In genomic region chr5:77490945-77491344, GRCh38 we compare ENCODE assay signal across 8 cellular contexts. TPM values are rescaled to one million over a fixed set of nuclear protein-coding genes. Genes with fewer than 3 reads are reported as not detected.
DNase-seq lines count a peak whose midpoint lies in the region; FAIRE-seq and TF ChIP-seq lines count a peak whose summit lies in the region.
"Not testable (repeated sequence)": the region's sequence is repeated elsewhere in the genome, so short reads cannot be mapped to it uniquely, and the experiment has no call there.

No MANE protein-coding gene starts in this region.

- not testable (repeated sequence) for H3K79me1 ChIP-seq in H1 (ENCODE audit: low read depth, low read length)

- not testable (repeated sequence) for TF ChIP-seq EP300 in H1 (IDR thresholded peaks at IDR 0.05; ENCODE audit: borderline replicate concordance in 1 of 2, low read depth in 2 of 2, low read length in 2 of 2); neural cell (conservative IDR thresholded peaks at IDR 0.05; ENCODE audit: poor library complexity, severe bottlenecking)

- not testable (repeated sequence) for FAIRE-seq in H1 (lab: Jason Lieb, UNC)

- DNase-seq in CD4-positive, alpha-beta memory T cell, result peak in 2 of 5 donors; percentile 1 to 2
- DNase-seq in SJSA1 (ENCODE audit: low read depth in 1 of 2, low spot score in 2 of 2), result peak; percentile 37 to 48
- peak; percentile 23 for DNase-seq in activated T-helper 2 cell treated with anti-CD3 and anti-CD28 coated beads, Interferon-gamma antibody, Interleukin-2, Interleukin-4, amounts not matched to agents 10 μg/mL and 5 μg/mL and 100 μg/mL, durations not matched to agents 14 hours and 24 hours and 36 hours (ENCODE audit: low spot score)
- peak in 1 of 2 experiments; percentile 51 for DNase-seq in H1 (ENCODE audit: low read depth in 1 of 2, low spot score in 2 of 2)

- intact Hi-C loops in CD4-positive, alpha-beta memory T cell (cut with micrococcal nuclease), result loop anchor here (2.0 to 5.0 kb wide), 3 partner anchors 286 to 871 kb away; partner anchors contain the start of genes SCAMP1, TBCA and ZBED3
- intact Hi-C loops in activated T-helper 2 cell treated with anti-CD3 and anti-CD28 coated beads, Interferon-gamma antibody, Interleukin-2, Interleukin-4, amounts not matched to agents 10 μg/mL and 5 μg/mL and 100 μg/mL, durations not matched to agents 14 hours and 24 hours and 36 hours (cut with micrococcal nuclease), result loop anchor here (2.0 to 10.0 kb wide), 3 partner anchors 110 to 626 kb away; partner anchors contain the start of gene TBCA

- peak overlapping the region in 1 of 2 donors; percentile 91 for H3K4me3 ChIP-seq in CD4-positive, alpha-beta memory T cell (ENCODE audit: low read length in 2 of 2)
- peak overlapping the region; percentile 88 for H3K4me3 ChIP-seq in HUES48 (ENCODE audit: low read depth, low read length)
- peak overlapping the region; percentile 78 for H3K4me3 ChIP-seq in SJSA1
- H3K4me3 ChIP-seq in H1 (ENCODE audit: extremely low read depth in 1 of 4, insufficient read depth in 2 of 4, low read depth in 3 of 4, low read length in 4 of 4), result peak overlapping the region; percentile 63 to 86 (median 80)
- H3K4me3 ChIP-seq in iPS-18a (ENCODE audit: low read length), result peak overlapping the region; percentile 70
- H3K4me3 ChIP-seq in neural cell (ENCODE audit: low read length), result peak overlapping the region; percentile 89
- H3K4me3 ChIP-seq in subcutaneous abdominal adipose tissue (ENCODE audit: low read depth in 1 of 5, low read length in 5 of 5), result peak overlapping the region; percentile 77 to 93 (median 91)

- H3K27ac Mint-ChIP-seq in CD4-positive, alpha-beta memory T cell, result peak overlapping the region; percentile 52 to 90 (median 77)
- H3K27ac Mint-ChIP-seq in activated T-helper 2 cell treated with anti-CD3 and anti-CD28 coated beads, Interferon-gamma antibody, Interleukin-2, Interleukin-4, amounts not matched to agents 10 μg/mL and 5 μg/mL and 100 μg/mL, durations not matched to agents 14 hours and 24 hours and 36 hours, result peak overlapping the region; percentile 91

- H2BK5ac ChIP-seq in H1 (ENCODE audit: low read depth, low read length), result not testable (repeated sequence)

- H2BK12ac ChIP-seq in H1 (ENCODE audit: low read depth, low read length), result not testable (repeated sequence)

- CTCF ChIA-PET in CD4-positive, alpha-beta memory T cell (lab: Charles Lee; ENCODE audit: partially characterized antibody), result interaction anchor here (2.1 to 2.9 kb wide), 5 partner anchors 8 to 623 kb away, joined by 7 to 46 read pairs (median 18); no protein-coding TSS in a partner anchor
- CTCF ChIA-PET in H1 (lab: Charles Lee; ENCODE audit: partially characterized antibody), result interaction anchor here (1.0 to 1.5 kb wide), 2 partner anchors 64 to 361 kb away, joined by 3 to 4 read pairs; no protein-coding TSS in a partner anchor

- H3K4me1 ChIP-seq in CD4-positive, alpha-beta memory T cell (ENCODE audit: insufficient read depth, low read length); HUES48 (ENCODE audit: control insufficient read depth, insufficient read depth, low read length); SJSA1 (replicated peaks); H1 (replicated peaks in 1 of 4; ENCODE audit: control insufficient read depth in 3 of 4, insufficient read depth in 4 of 4, low read length in 3 of 4); iPS-18a (ENCODE audit: control insufficient read depth, low read depth, low read length): not testable (repeated sequence)
- H3K4me1 ChIP-seq in subcutaneous abdominal adipose tissue (ENCODE audit: control insufficient read depth in 5 of 5, insufficient read depth in 5 of 5, low read length in 5 of 5), result peaks cover 0 to 18% (median 17%) of the 10 kb centered on the region in 5 donors

- not testable (repeated sequence) for H2BK120ac ChIP-seq in H1 (replicated peaks; ENCODE audit: low read depth, low read length)

- peak overlapping the region; percentile 35 to 66 for H3K4me2 ChIP-seq in H1 (ENCODE audit: insufficient read depth in 1 of 2, low read depth in 2 of 2, low read length in 2 of 2)
- H3K4me2 ChIP-seq in neural cell (ENCODE audit: low read length), result peak overlapping the region; percentile 5

- H3K56ac ChIP-seq in H1 (replicated peaks; ENCODE audit: insufficient read length, low read depth, low read length), result not testable (repeated sequence)

- not testable (repeated sequence) for H2BK20ac ChIP-seq in H1 (ENCODE audit: low read length)

- H3K23ac ChIP-seq in H1 (ENCODE audit: insufficient read length), result not testable (repeated sequence)

- not testable (repeated sequence) for H3K9ac ChIP-seq in HUES48 (ENCODE audit: low read depth, low read length); H1 (replicated peaks in 1 of 4; ENCODE audit: extremely low read depth in 1 of 4, low read depth in 3 of 4, low read length in 3 of 4); neural cell (ENCODE audit: low read length)
- H3K9ac ChIP-seq in iPS-18a (ENCODE audit: low read length) (peak overlapping the region; percentile 75), subcutaneous abdominal adipose tissue (ENCODE audit: low read length in 5 of 5) (peak overlapping the region in 4 of 5 donors; percentile 76 to 97 (median 94))

- not testable (repeated sequence) for H2AFZ ChIP-seq in H1 (ENCODE audit: low read length); neural cell (ENCODE audit: low read depth, low read length)

- not testable (repeated sequence) for H3K23me2 ChIP-seq in H1 (ENCODE audit: low read depth, low read length)

- H4K20me1 ChIP-seq in H1 (replicated peaks in 1 of 2; ENCODE audit: control insufficient read depth in 1 of 2, insufficient read depth in 2 of 2, low read length in 2 of 2); neural cell (ENCODE audit: insufficient read depth): not testable (repeated sequence)

- POLR2A ChIA-PET in CD4-positive, alpha-beta memory T cell (lab: Charles Lee; ENCODE audit: partially characterized antibody), result interaction anchor here (1.9 to 2.0 kb wide), 2 partner anchors 346 to 804 kb away, joined by 8 to 10 read pairs; partner anchors contain the start of gene AP3B1
- POLR2A ChIA-PET in H1 (lab: Charles Lee; ENCODE audit: partially characterized antibody), result interaction anchor here (1.0 to 2.1 kb wide), 3 partner anchors 9 to 59 kb away, joined by 3 to 10 read pairs (median 4); no protein-coding TSS in a partner anchor

- not testable (repeated sequence) for H3K18ac ChIP-seq in H1 (ENCODE audit: extremely low read depth, low read length)

- H3K4me1 Mint-ChIP-seq in CD4-positive, alpha-beta memory T cell, result peaks cover 9 to 14% (median 10%) of the 10 kb centered on the region in 4 donors
- peaks cover 35% of the 10 kb centered on the region for H3K4me1 Mint-ChIP-seq in activated T-helper 2 cell treated with anti-CD3 and anti-CD28 coated beads, Interferon-gamma antibody, Interleukin-2, Interleukin-4, amounts not matched to agents 10 μg/mL and 5 μg/mL and 100 μg/mL, durations not matched to agents 14 hours and 24 hours and 36 hours (ENCODE audit: low read depth)

- 22% methylated on average over 8 of the region's 8 CpGs; no CpG with 5 or more reads in 1 of the 2 experiments for WGBS in H1 (ENCODE audit: extremely low coverage in 1 of 2, insufficient coverage in 1 of 2, insufficient read length in 1 of 2, insufficient replicate concordance in 2 of 2, low coverage in 1 of 2, low lambda C conversion rate in 2 of 2, missing lambda C conversion rate in 1 of 2), 2 experiments

- H4K8ac ChIP-seq in H1 (ENCODE audit: extremely low read depth, insufficient read depth, low read length), result not testable (repeated sequence)

- H4K91ac ChIP-seq in H1 (replicated peaks; ENCODE audit: insufficient read length, low read length), result not testable (repeated sequence)

- H3K4ac ChIP-seq in H1 (replicated peaks; ENCODE audit: insufficient read length, low read depth, low read length), result not testable (repeated sequence)

- H2BK15ac ChIP-seq in H1 (ENCODE audit: low read length), result not testable (repeated sequence)

- not testable (repeated sequence) for TF ChIP-seq RAD21 in H1 (IDR thresholded peaks at IDR 0.05 in 1 of 2, conservative IDR thresholded peaks at IDR 0.05 in 1 of 2; ENCODE audit: low read depth in 2 of 2, low read length in 2 of 2); neural cell (conservative IDR thresholded peaks at IDR 0.05)

- not testable (repeated sequence) for TF ChIP-seq CTCF in H1 (IDR thresholded peaks at IDR 0.05; ENCODE audit: control extremely low read depth in 1 of 3, insufficient read depth in 1 of 3, low read depth in 1 of 3, low read length in 3 of 3); neural cell (IDR thresholded peaks at IDR 0.05; ENCODE audit: poor library complexity, severe bottlenecking)

- H2AK5ac ChIP-seq in H1 (ENCODE audit: low read depth, low read length), result not testable (repeated sequence)

- H3K9me3 ChIP-seq in CD4-positive, alpha-beta memory T cell (ENCODE audit: control insufficient read depth in 1 of 2, low read length in 2 of 2); HUES48 (ENCODE audit: control insufficient read depth, insufficient read depth, low read length); SJSA1 (replicated peaks); H1 (ENCODE audit: insufficient read depth in 2 of 2, low read depth in 1 of 2, low read length in 1 of 2); iPS-18a (ENCODE audit: control insufficient read depth, low read depth, low read length); neural cell (ENCODE audit: low read length); subcutaneous abdominal adipose tissue (ENCODE audit: control insufficient read depth in 5 of 5, low read length in 5 of 5): not testable (repeated sequence)

- not testable (repeated sequence) for H3F3A ChIP-seq in neural cell (ENCODE audit: insufficient read depth, low read length, poor library complexity, severe bottlenecking)

- not testable (repeated sequence) for H3K27me3 Mint-ChIP-seq in CD4-positive, alpha-beta memory T cell
- peaks cover 10% of the 10 kb centered on the region for H3K27me3 Mint-ChIP-seq in activated T-helper 2 cell treated with anti-CD3 and anti-CD28 coated beads, Interferon-gamma antibody, Interleukin-2, Interleukin-4, amounts not matched to agents 10 μg/mL and 5 μg/mL and 100 μg/mL, durations not matched to agents 14 hours and 24 hours and 36 hours (ENCODE audit: low read depth)

- TF ChIP-seq POLR2A in H1 (IDR thresholded peaks at IDR 0.05; ENCODE audit: control extremely low read depth in 1 of 2, low read depth in 2 of 2, low read length in 2 of 2), result not testable (repeated sequence)

- not testable (repeated sequence) for H3K9me3 Mint-ChIP-seq in CD4-positive, alpha-beta memory T cell; activated T-helper 2 cell treated with anti-CD3 and anti-CD28 coated beads, Interferon-gamma antibody, Interleukin-2, Interleukin-4, amounts not matched to agents 10 μg/mL and 5 μg/mL and 100 μg/mL, durations not matched to agents 14 hours and 24 hours and 36 hours

- not testable (repeated sequence) for H3K36me3 ChIP-seq in CD4-positive, alpha-beta memory T cell (ENCODE audit: insufficient read depth, low read length); HUES48 (ENCODE audit: control insufficient read depth, insufficient read depth, low read length); H1 (ENCODE audit: control insufficient read depth in 2 of 4, insufficient read depth in 4 of 4, low read length in 3 of 4); iPS-18a (ENCODE audit: control insufficient read depth, low read depth, low read length); neural cell (ENCODE audit: insufficient read depth, low read length)
- H3K36me3 ChIP-seq in SJSA1, result peaks cover 31% of the 10 kb centered on the region
- H3K36me3 ChIP-seq in subcutaneous abdominal adipose tissue (ENCODE audit: control insufficient read depth in 5 of 5, insufficient read depth in 5 of 5, low read length in 5 of 5), result peaks cover 0 to 12% (median 5%) of the 10 kb centered on the region in 5 donors

- H3K9me2 ChIP-seq in neural cell (ENCODE audit: insufficient read depth, low read length), result not testable (repeated sequence)

- H3K27ac ChIP-seq in CD4-positive, alpha-beta memory T cell (ENCODE audit: low read depth, low read length); HUES48 (ENCODE audit: low read depth, low read length); H1 (ENCODE audit: low read depth, low read length); iPS-18a (ENCODE audit: low read length); neural cell (ENCODE audit: low read length): not testable (repeated sequence)
- H3K27ac ChIP-seq in SJSA1, result peak overlapping the region; percentile 86
- H3K27ac ChIP-seq in subcutaneous abdominal adipose tissue (ENCODE audit: low read depth, low read length), result peak overlapping the region; percentile 95

- H3K79me2 ChIP-seq in H1 (ENCODE audit: control insufficient read depth in 1 of 2, insufficient read depth in 2 of 2, low read length in 2 of 2) (peaks cover 0 to 17% of the 10 kb centered on the region in 2 experiments; a peak in 2 of 4 replicates), neural cell (replicated peaks; ENCODE audit: insufficient read depth, low read length) (peaks cover 27% of the 10 kb centered on the region)

- not testable (repeated sequence) for H3K36me3 Mint-ChIP-seq in CD4-positive, alpha-beta memory T cell
- peaks cover 27% of the 10 kb centered on the region for H3K36me3 Mint-ChIP-seq in activated T-helper 2 cell treated with anti-CD3 and anti-CD28 coated beads, Interferon-gamma antibody, Interleukin-2, Interleukin-4, amounts not matched to agents 10 μg/mL and 5 μg/mL and 100 μg/mL, durations not matched to agents 14 hours and 24 hours and 36 hours (ENCODE audit: low read depth)

- H3K27me3 ChIP-seq in CD4-positive, alpha-beta memory T cell (ENCODE audit: insufficient read depth, low read length); HUES48 (ENCODE audit: control insufficient read depth, insufficient read depth, low read length); SJSA1 (replicated peaks); H1 (replicated peaks in 1 of 4; ENCODE audit: control insufficient read depth in 3 of 4, extremely low read depth in 1 of 4, insufficient read depth in 3 of 4, low read length in 3 of 4); neural cell (ENCODE audit: insufficient read depth, low read depth, low read length); subcutaneous abdominal adipose tissue (ENCODE audit: control insufficient read depth in 5 of 5, insufficient read depth in 4 of 5, low read length in 5 of 5): not testable (repeated sequence)
- H3K27me3 ChIP-seq in iPS-18a (ENCODE audit: control insufficient read depth, insufficient read depth, low read length), result peaks cover 19% of the 10 kb centered on the region

- H3K4me3 Mint-ChIP-seq in CD4-positive, alpha-beta memory T cell, result peak overlapping the region; percentile 82 to 95 (median 91)
- peak overlapping the region; percentile 87 for H3K4me3 Mint-ChIP-seq in activated T-helper 2 cell treated with anti-CD3 and anti-CD28 coated beads, Interferon-gamma antibody, Interleukin-2, Interleukin-4, amounts not matched to agents 10 μg/mL and 5 μg/mL and 100 μg/mL, durations not matched to agents 14 hours and 24 hours and 36 hours (ENCODE audit: low read depth)

- not testable (repeated sequence) for H3K14ac ChIP-seq in H1 (ENCODE audit: insufficient read length)

- H4K5ac ChIP-seq in H1 (ENCODE audit: insufficient read length, low read depth, low read length), result not testable (repeated sequence)

RNA-seq across cellular contexts. Expression of gene WDR41, which starts 1.2 kb away (rescaled TPM):
- 10 to 100 TPM; 11.0 to 14.0 TPM for total RNA-seq in CD4-positive, alpha-beta memory T cell
- polyA plus RNA-seq in CD4-positive, alpha-beta memory T cell, result 10 to 100 TPM in 1 of 2 donors, 1 to 10 TPM in 1; 5.3 to 10.2 TPM
- total RNA-seq in SJSA1 (2014; rRNA removed; shearing (Covaris generic)), result 113 and 194 TPM in 2 replicates
- total RNA-seq in activated T-helper 2 cell treated with anti-CD3 and anti-CD28 coated beads, Interferon-gamma antibody, Interleukin-2, Interleukin-4, amounts not matched to agents 10 μg/mL and 5 μg/mL and 100 μg/mL, durations not matched to agents 14 hours and 24 hours and 36 hours, result 50.8 and 54.6 TPM in 2 replicates
- 43.0 and 44.9 TPM in 2 replicates for total RNA-seq in H1 (2021; fragmentation: NEBNext Ultra II Directional; extraction: Animal tissue kit (Norgen Biotek cat#: 25700))
- polyA plus RNA-seq in H1 (2011; rRNA removed), result 11.4 and 16.4 TPM in 2 replicates
- 28.8 TPM for polyA plus RNA-seq in H1 (2011; cell fraction: cytosol; rRNA removed)
- polyA plus RNA-seq in H1 (2011; cell fraction: nucleus; rRNA removed), result 21.2 TPM
- 29.4 to 37.7 TPM (median 31.8 TPM) in 4 replicates for polyA plus RNA-seq in H1 (2012, experiment 1 of 2)
- polyA plus RNA-seq in H1 (2012, experiment 2 of 2), result 4.7 TPM
- 19.8 TPM for polyA plus RNA-seq in H1 (2013, experiment 1 of 2)
- 20.6 TPM for polyA plus RNA-seq in H1 (2013, experiment 2 of 2)
- polyA minus RNA-seq in H1 (2011; rRNA and poly(A)+ RNA removed), result 49.3 and 53.7 TPM in 2 replicates
- 21.2 TPM for polyA minus RNA-seq in H1 (2011; cell fraction: cytosol; rRNA and poly(A)+ RNA removed)
- 28.0 TPM for polyA minus RNA-seq in H1 (2011; cell fraction: nucleus; rRNA and poly(A)+ RNA removed)
- polyA plus RNA-seq in neural cell, result 87.6 and 95.4 TPM in 2 replicates
- polyA minus RNA-seq in neural cell, result 100 and 110 TPM in 2 replicates
